In genomic region chr5:119071573-119071874, GRCh38 we compare ENCODE assay signal across 8 cellular contexts. TPM values are rescaled to one million over a fixed set of nuclear protein-coding genes. Genes with fewer than 3 reads are reported as not detected.
DNase-seq lines count a peak whose midpoint lies in the region; ATAC-seq and TF ChIP-seq lines count a peak whose summit lies in the region.

No MANE protein-coding gene starts in this region.

- no peak for TF ChIP-seq POLR2A in adrenal gland (IDR thresholded peaks at IDR 0.05)

- POLR2A ChIA-PET in SK-N-SH (lab: Yijun Ruan, JAX) = interaction anchor here (1.0 to 2.0 kb wide), 3 partner anchors 10 to 197 kb away, joined by 3 to 11 read pairs (median 4); partner anchors contain the start of gene DTWD2

- TF ChIP-seq CTCF in SK-N-SH (IDR thresholded peaks at IDR 0.05) (no peak), adrenal gland (IDR thresholded peaks at IDR 0.05) (no peak)

- no peak for TF ChIP-seq RAD21 in SK-N-SH (IDR thresholded peaks at IDR 0.05; ENCODE audit: low read length)

- H3K9me3 ChIP-seq in SK-N-SH = no peaks in the 10 kb centered on the region
- H3K9me3 ChIP-seq in adrenal gland (replicated peaks in 1 of 3) = no peaks in the 10 kb centered on the region

- H2AFZ ChIP-seq in SK-N-SH (ENCODE audit: low read depth) = peak overlapping the region; percentile 84

- H3K4me3 ChIP-seq in SK-N-SH (ENCODE audit: low read depth in 2 of 2, low read length in 1 of 2) = peak overlapping the region; percentile 89 to 95
- peak overlapping the region; percentile 63 to 91 (median 86) for H3K4me3 ChIP-seq in adrenal gland

- 0% methylated on average over 3 of the region's 18 CpGs for WGBS in SK-N-SH (ENCODE audit: low lambda C conversion rate)
- 0 to 1% (median 0%) methylated on average over 8 to 18 of the region's 18 CpGs for WGBS in adrenal gland, 4 donors

- no peaks in the 10 kb centered on the region for H3K27me3 ChIP-seq in SK-N-SH (ENCODE audit: insufficient read depth)
- H3K27me3 ChIP-seq in adrenal gland = no peaks in the 10 kb centered on the region
- no peaks in the 10 kb centered on the region for H3K27me3 ChIP-seq in layer of hippocampus (ENCODE audit: control insufficient read depth, insufficient read depth, low read length)

- H3K27ac ChIP-seq in SK-N-SH (ENCODE audit: low read depth in 2 of 2, low read length in 1 of 2) (peak overlapping the region; percentile 79 to 81), adrenal gland (peak overlapping the region; percentile 71 to 100 (median 95)), layer of hippocampus (ENCODE audit: low read depth, low read length) (peak overlapping the region; percentile 95), substantia nigra (ENCODE audit: low read depth, low read length, poor library complexity, severe bottlenecking) (peak overlapping the region; percentile 90)

- H3K9me2 ChIP-seq in SK-N-SH = no peaks in the 10 kb centered on the region

- intact Hi-C loops in adrenal gland (cut with DNase I) = no loop called here

- H3K4me2 ChIP-seq in SK-N-SH = peak overlapping the region; percentile 84

- ATAC-seq in SK-N-SH treated with all-trans-retinoic acid at 6 μM for 48 hours (no peak; the same call in 1 of the 3 replicates), HG03066 (IDR thresholded peaks at IDR 0.05; ENCODE audit: low read depth, unreplicated experiment) (peak; percentile 8), GM18498 (IDR thresholded peaks at IDR 0.05; ENCODE audit: unreplicated experiment) (no peak)

- DNase-seq in SK-N-SH = no peak
- DNase-seq in adrenal gland = no peak
- DNase-seq in substantia nigra (lab: John Stamatoyannopoulos, UW) = peak in 14 of 49 donors; percentile 23 to 71 (median 51)
- DNase-seq in SW480 (ENCODE audit: low spot score) = no peak

- H3K9ac ChIP-seq in SK-N-SH = peak overlapping the region; percentile 88

- H3K79me2 ChIP-seq in SK-N-SH (ENCODE audit: insufficient read depth) = peaks cover 52% of the 10 kb centered on the region

- H3K36me3 ChIP-seq in SK-N-SH (replicated peaks in 1 of 2; ENCODE audit: control insufficient read depth in 1 of 2, insufficient read depth in 2 of 2, low read length in 1 of 2) (no peaks in the 10 kb centered on the region), adrenal gland (replicated peaks in 1 of 2) (no peaks in the 10 kb centered on the region)

- peaks cover 0 to 4% of the 10 kb centered on the region in 2 experiments; a peak in 2 of 4 replicates for H3K4me1 ChIP-seq in SK-N-SH (ENCODE audit: control insufficient read depth in 1 of 2, insufficient read depth in 2 of 2, low read depth in 1 of 2, low read length in 1 of 2)
- H3K4me1 ChIP-seq in adrenal gland (replicated peaks in 1 of 2) = peaks cover 21 to 41% of the 10 kb centered on the region in 2 donors

- H4K20me1 ChIP-seq in SK-N-SH (ENCODE audit: insufficient read depth) = no peaks in the 10 kb centered on the region

- CTCF ChIA-PET in SK-N-SH (lab: Yijun Ruan, JAX) = interaction anchor here (1.5 to 2.1 kb wide), 3 partner anchors 83 to 340 kb away, joined by 4 to 9 read pairs (median 5); partner anchors contain the start of gene DTWD2

- peaks cover 11% of the 10 kb centered on the region for H3F3A ChIP-seq in SK-N-SH (replicated peaks; ENCODE audit: insufficient read depth)

- TF ChIP-seq EP300 in SK-N-SH (IDR thresholded peaks at IDR 0.05; ENCODE audit: borderline replicate concordance in 1 of 2, low read depth in 1 of 2, low read length in 1 of 2) = no peak

TF ChIP-seq in SK-N-SH, 30 proteins besides CTCF, POLR2A, EP300 and RAD21 (continues in another document):
- TF ChIP-seq USF2 (IDR thresholded peaks at IDR 0.05; ENCODE audit: borderline replicate concordance, low read depth, low read length) (no peak), TCF12 (IDR thresholded peaks at IDR 0.05) (no peak), NRF1 (IDR thresholded peaks at IDR 0.05; ENCODE audit: low read depth, low read length) (no peak), POLR2AphosphoS5 (IDR thresholded peaks at IDR 0.05; ENCODE audit: low read depth, low read length) (no peak), RCOR1 (IDR thresholded peaks at IDR 0.05; ENCODE audit: low read length) (no peak), FOXJ3 (CRISPR knock-in tag; IDR thresholded peaks at IDR 0.05) (no peak), FOXM1 (IDR thresholded peaks at IDR 0.05; ENCODE audit: low read depth) (no peak)
- TF ChIP-seq, protein P1, sequence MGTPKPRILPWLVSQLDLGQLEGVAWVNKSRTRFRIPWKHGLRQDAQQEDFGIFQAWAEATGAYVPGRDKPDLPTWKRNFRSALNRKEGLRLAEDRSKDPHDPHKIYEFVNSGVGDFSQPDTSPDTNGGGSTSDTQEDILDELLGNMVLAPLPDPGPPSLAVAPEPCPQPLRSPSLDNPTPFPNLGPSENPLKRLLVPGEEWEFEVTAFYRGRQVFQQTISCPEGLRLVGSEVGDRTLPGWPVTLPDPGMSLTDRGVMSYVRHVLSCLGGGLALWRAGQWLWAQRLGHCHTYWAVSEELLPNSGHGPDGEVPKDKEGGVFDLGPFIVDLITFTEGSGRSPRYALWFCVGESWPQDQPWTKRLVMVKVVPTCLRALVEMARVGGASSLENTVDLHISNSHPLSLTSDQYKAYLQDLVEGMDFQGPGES (IDR thresholded peaks at IDR 0.05; ENCODE audit: low read depth, low read length) = no peak
- TF ChIP-seq, protein P2, sequence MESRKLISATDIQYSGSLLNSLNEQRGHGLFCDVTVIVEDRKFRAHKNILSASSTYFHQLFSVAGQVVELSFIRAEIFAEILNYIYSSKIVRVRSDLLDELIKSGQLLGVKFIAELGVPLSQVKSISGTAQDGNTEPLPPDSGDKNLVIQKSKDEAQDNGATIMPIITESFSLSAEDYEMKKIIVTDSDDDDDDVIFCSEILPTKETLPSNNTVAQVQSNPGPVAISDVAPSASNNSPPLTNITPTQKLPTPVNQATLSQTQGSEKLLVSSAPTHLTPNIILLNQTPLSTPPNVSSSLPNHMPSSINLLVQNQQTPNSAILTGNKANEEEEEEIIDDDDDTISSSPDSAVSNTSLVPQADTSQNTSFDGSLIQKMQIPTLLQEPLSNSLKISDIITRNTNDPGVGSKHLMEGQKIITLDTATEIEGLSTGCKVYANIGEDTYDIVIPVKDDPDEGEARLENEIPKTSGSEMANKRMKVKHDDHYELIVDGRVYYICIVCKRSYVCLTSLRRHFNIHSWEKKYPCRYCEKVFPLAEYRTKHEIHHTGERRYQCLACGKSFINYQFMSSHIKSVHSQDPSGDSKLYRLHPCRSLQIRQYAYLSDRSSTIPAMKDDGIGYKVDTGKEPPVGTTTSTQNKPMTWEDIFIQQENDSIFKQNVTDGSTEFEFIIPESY (IDR thresholded peaks at IDR 0.05; ENCODE audit: borderline replicate concordance, low read depth) = no peak

TF ChIP-seq in SK-N-SH treated with all-trans-retinoic acid at 6 μM for 48 hours, 23 proteins besides CTCF, POLR2A, EP300 and RAD21:
- TF ChIP-seq ZNF70 (CRISPR knock-in tag; IDR thresholded peaks at IDR 0.05) (no peak), ZFP3 (CRISPR knock-in tag; IDR thresholded peaks at IDR 0.05) (no peak)

RNA-seq across cellular contexts. Expression of gene DMXL1, which starts 0.6 kb away (rescaled TPM):
- polyA plus RNA-seq in SK-N-SH (2012; rRNA removed) (6.6 and 7.6 TPM in 2 replicates), adrenal gland (10 to 100 TPM; 15.1 to 25.2 (median 22.3) TPM)
- 7.4 and 9.5 TPM in 2 replicates for polyA plus RNA-seq in SK-N-SH (2012; cell fraction: cytosol; rRNA removed)
- polyA plus RNA-seq in SK-N-SH (2012; cell fraction: nucleus; rRNA removed) = 6.2 and 14.9 TPM in 2 replicates
- total RNA-seq in adrenal gland = 10 to 100 TPM; 32.2 to 91.1 (median 44.5) TPM
